In genomic region chr17:75024686-75025397, GRCh38 we compare ENCODE assay signal across 14 cellular contexts.
A peak's percentile ranks its signal among the peaks of the same experiment; 100 is the strongest.
DNase-seq lines count a peak whose midpoint lies in the region; ATAC-seq and TF ChIP-seq lines count a peak whose summit lies in the region.
"Had no signal": no experiment of that assay in that cellular context is flagged by ENCODE, and none has a peak within 500 bp of the region (broad histone marks: within the 10 kb centered on the region; RNA-seq: fewer than 3 reads in every experiment).

No MANE protein-coding gene starts in this region.

- H3K27ac Mint-ChIP-seq in activated naive CD8-positive, alpha-beta T cell, result no peak overlapping the region
- H3K27ac Mint-ChIP-seq in stimulated activated naive CD8-positive, alpha-beta T cell treated with anti-CD3 and anti-CD28 coated beads, Interleukin-15, amount 100 ng/mL, for 72 hours, result no peak overlapping the region

- H3K9me3 Mint-ChIP-seq in activated naive CD8-positive, alpha-beta T cell (ENCODE audit: low read depth), result no peaks in the 10 kb centered on the region
- H3K9me3 Mint-ChIP-seq in stimulated activated naive CD8-positive, alpha-beta T cell treated with anti-CD3 and anti-CD28 coated beads, Interleukin-15, amount 100 ng/mL, for 72 hours, result no peaks in the 10 kb centered on the region

- ATAC-seq in stimulated activated naive CD8-positive, alpha-beta T cell treated with anti-CD3 and anti-CD28 coated beads, Interleukin-15, amount 100 ng/mL, for 72 hours, result no peak
- ATAC-seq in GM18868 (IDR thresholded peaks at IDR 0.05; ENCODE audit: unreplicated experiment), result no peak

- H3K27me3 Mint-ChIP-seq in activated naive CD8-positive, alpha-beta T cell, result no peaks in the 10 kb centered on the region
- no peaks in the 10 kb centered on the region for H3K27me3 Mint-ChIP-seq in stimulated activated naive CD8-positive, alpha-beta T cell treated with anti-CD3 and anti-CD28 coated beads, Interleukin-15, amount 100 ng/mL, for 72 hours

- H3K36me3 Mint-ChIP-seq in activated naive CD8-positive, alpha-beta T cell, result peaks cover 10% of the 10 kb centered on the region

- no peak for TF ChIP-seq CTCF in VCaP (conservative IDR thresholded peaks at IDR 0.05)

- peak; percentile 8 to 47 (median 36) for DNase-seq in stimulated activated naive CD4-positive, alpha-beta T cell (lab: John Stamatoyannopoulos, UW)
- no peak for DNase-seq in stimulated activated naive CD4-positive, alpha-beta T cell treated with Interleukin-2 at 50 U/mL for 16 hours (lab: John Stamatoyannopoulos, UW)
- DNase-seq in stimulated activated naive CD8-positive, alpha-beta T cell treated with anti-CD3 and anti-CD28 coated beads, Interleukin-15, amount 100 ng/mL, for 72 hours, result peak; percentile 38 to 41
- DNase-seq in T-helper 9 cell (no peak), HK-2 (ENCODE audit: unreplicated experiment) (no peak)
- DNase-seq: anterior cingulate cortex, kidney glomerular epithelial cell, NCI-H1694 treated with DMSO at 0.1 percent for 48 hours, NCI-H510A had no signal

- H3K4me3 Mint-ChIP-seq in activated naive CD8-positive, alpha-beta T cell, result peak overlapping the region; percentile 55
- H3K4me3 Mint-ChIP-seq in stimulated activated naive CD8-positive, alpha-beta T cell treated with anti-CD3 and anti-CD28 coated beads, Interleukin-15, amount 100 ng/mL, for 72 hours, result peak overlapping the region; percentile 32 to 56

- peaks cover 24% of the 10 kb centered on the region for H3K4me1 Mint-ChIP-seq in activated naive CD8-positive, alpha-beta T cell (ENCODE audit: low read depth)
- H3K4me1 Mint-ChIP-seq in stimulated activated naive CD8-positive, alpha-beta T cell treated with anti-CD3 and anti-CD28 coated beads, Interleukin-15, amount 100 ng/mL, for 72 hours, result peaks cover 13% of the 10 kb centered on the region

- peak overlapping the region; percentile 98 for H3K27ac ChIP-seq in VCaP
- H3K27ac ChIP-seq: coronary artery, tibial artery had no signal

Comparison
In these comparisons a context has a peak if more than half of its experiments do, and no peak if none do; other contexts are left out.
1. DNase-seq: peak in stimulated activated naive CD4-positive, alpha-beta T cell (6 of 6) and stimulated activated naive CD8-positive, alpha-beta T cell treated with anti-CD3 and anti-CD28 coated beads, Interleukin-15, amount 100 ng/mL, for 72 hours (2 of 2); none in stimulated activated naive CD4-positive, alpha-beta T cell treated with Interleukin-2 at 50 U/mL for 16 hours (single experiment), T-helper 9 cell (single experiment) and HK-2 (single experiment).